In the genomic region with DNA sequence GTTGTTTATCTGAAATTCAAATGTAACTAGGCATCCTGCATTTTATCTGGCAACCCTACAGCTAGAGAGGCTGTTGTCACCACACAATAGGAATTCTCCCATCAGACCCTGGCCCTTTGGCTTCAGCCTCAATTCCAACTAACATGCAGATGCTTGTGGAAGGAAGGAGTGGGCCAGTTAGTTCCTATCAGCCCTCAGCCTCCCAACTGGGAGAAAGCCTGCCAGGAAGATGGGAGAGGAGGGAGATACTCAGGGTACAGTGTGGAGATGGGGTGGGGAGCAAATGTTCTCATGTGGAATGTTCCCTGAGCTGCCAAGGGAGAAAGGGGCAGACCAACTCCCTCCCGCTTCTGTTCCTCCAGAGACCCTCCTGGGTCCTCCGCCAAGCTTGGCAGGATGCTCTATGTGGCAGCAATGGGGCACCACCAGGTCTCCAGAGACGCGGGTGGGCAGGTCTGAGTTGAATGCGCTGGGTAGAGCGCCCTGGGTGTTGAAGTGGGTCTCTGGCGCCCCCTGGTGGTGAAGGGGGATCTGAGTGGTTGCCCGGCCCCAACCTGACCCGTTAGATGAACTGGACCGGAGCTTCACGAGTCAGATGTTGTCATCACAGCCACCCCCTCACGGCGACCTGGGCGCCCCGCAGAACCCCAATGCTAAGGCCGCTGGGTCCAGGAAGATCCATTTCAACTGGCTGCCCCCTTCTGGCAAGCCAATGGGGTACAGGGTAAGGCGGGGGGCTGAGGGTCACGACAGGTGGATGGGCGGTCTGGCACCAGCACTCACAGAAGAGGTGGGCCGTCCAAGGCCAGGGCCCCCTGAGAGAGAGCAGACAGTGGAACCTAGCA, we compare ENCODE assay signal across 8 cellular contexts. TPM values are rescaled to one million over a fixed set of nuclear protein-coding genes. Genes with fewer than 3 reads are reported as not detected.
DNase-seq lines count a peak whose midpoint lies in the region; ATAC-seq and TF ChIP-seq lines count a peak whose summit lies in the region.

No MANE protein-coding gene starts in this region.

- peak; percentile 78 for DNase-seq in KBM-7
- peak in 1 of 2 experiments; percentile 64 for DNase-seq in PC-9
- DNase-seq in activated T-cell treated with anti-CD3 and anti-CD28 coated beads, Interleukin-2, amount 50 U/mL, for 24 hours = peak; percentile 92
- DNase-seq in esophagus squamous epithelium (lab: John Stamatoyannopoulos, UW) = peak; percentile 48
- DNase-seq in natural killer cell treated with Interleukin-12 subunit alpha and Interleukin-12 subunit beta and Interleukin-15 and Interleukin-18, amount 100 ng/mL, for 72 hours (ENCODE audit: low spot score) = peak; percentile 86

- BruUV-seq in PC-9 (replicated peaks; lab: Mats Ljungman, UMichigan) = no TSS peak

- H3K27me3 ChIP-seq in DOHH2 (ENCODE audit: control insufficient read depth, low read length) (no peaks in the 10 kb centered on the region), PC-9 (ENCODE audit: insufficient read depth, low read depth) (no peaks in the 10 kb centered on the region), esophagus squamous epithelium (no peaks in the 10 kb centered on the region)

- H3K36me3 ChIP-seq in DOHH2 (ENCODE audit: control insufficient read depth, low read length) (no peaks in the 10 kb centered on the region), PC-9 (ENCODE audit: low read depth) (peaks cover 8% of the 10 kb centered on the region; the same call in 1 of the 2 replicates), esophagus squamous epithelium (peaks cover 0 to 95% (median 31%) of the 10 kb centered on the region in 3 donors)

- 54 to 80% methylated on average over 1 to 5 of the region's 20 CpGs for WGBS in esophagus squamous epithelium, 2 donors

- TF ChIP-seq POLR2A in esophagus squamous epithelium (IDR thresholded peaks at IDR 0.05) = no peak

- no peaks in the 10 kb centered on the region for H3K9me3 ChIP-seq in DOHH2 (ENCODE audit: control insufficient read depth, insufficient read depth, low read length)
- H3K9me3 ChIP-seq in PC-9 (ENCODE audit: insufficient read depth, low read depth) = no peaks in the 10 kb centered on the region
- H3K9me3 ChIP-seq in esophagus squamous epithelium = no peaks in the 10 kb centered on the region

- H3F3A ChIP-seq in DOHH2 (ENCODE audit: control insufficient read depth, insufficient read depth) = peaks cover 4% of the 10 kb centered on the region
- H3F3A ChIP-seq in PC-9 (ENCODE audit: insufficient read depth, low read depth) = peaks cover 43% of the 10 kb centered on the region

- intact Hi-C loops in PC-9 (cut with micrococcal nuclease; ENCODE audit: unreplicated experiment) (loop anchor here (2.0 kb wide), 1 partner anchor 117 kb away; the partner anchor contains the start of gene SMIM5), esophagus squamous epithelium (cut with DNase I) (loop anchor here (5.0 to 10.0 kb wide), 3 partner anchors 77 to 245 kb away; partner anchors contain the start of gene SMIM5)

- H3K4me3 Mint-ChIP-seq in activated T-cell treated with anti-CD3 and anti-CD28 coated beads, Interleukin-2, amount 50 U/mL, for 24 hours = no peak overlapping the region
- H3K4me3 Mint-ChIP-seq in natural killer cell treated with Interleukin-12 subunit alpha and Interleukin-12 subunit beta and Interleukin-15 and Interleukin-18, amount 100 ng/mL, for 72 hours = peak overlapping the region; percentile 8
- no peak overlapping the region for H3K4me3 Mint-ChIP-seq in stimulated activated memory B cell treated with anti-CD40 and anti-IgM and Interleukin-4, amounts not matched to agents 10 μg/mL and 1 μg/mL and 100 μg/mL, for 72 hours

- H3K4me1 ChIP-seq in DOHH2 (ENCODE audit: control insufficient read depth, low read length) = peaks cover 36% of the 10 kb centered on the region
- 0 out of 2 replicates have a peak, but pooled peaks cover 3% of the 10 kb centered on the region for H3K4me1 ChIP-seq in PC-9 (replicated peaks; ENCODE audit: insufficient read depth)
- H3K4me1 ChIP-seq in esophagus squamous epithelium = peaks cover 5 to 42% (median 6%) of the 10 kb centered on the region in 3 donors

- POLR2A ChIA-PET in PC-9 (lab: Charles Lee; ENCODE audit: unreplicated experiment) = interaction anchor here (0.6 kb wide), 2 partner anchors 35 to 304 kb away, joined by 3 read pairs; partner anchors contain the start of gene UNK

- peaks cover 4% of the 10 kb centered on the region for H3K27me3 Mint-ChIP-seq in activated T-cell treated with anti-CD3 and anti-CD28 coated beads, Interleukin-2, amount 50 U/mL, for 24 hours
- H3K27me3 Mint-ChIP-seq in natural killer cell treated with Interleukin-12 subunit alpha and Interleukin-12 subunit beta and Interleukin-15 and Interleukin-18, amount 100 ng/mL, for 72 hours = peaks cover 0 to 5% of the 10 kb centered on the region in 2 donors
- H3K27me3 Mint-ChIP-seq in stimulated activated memory B cell treated with anti-CD40 and anti-IgM and Interleukin-4, amounts not matched to agents 10 μg/mL and 1 μg/mL and 100 μg/mL, for 72 hours = no peaks in the 10 kb centered on the region

- H3K4me1 Mint-ChIP-seq in activated T-cell treated with anti-CD3 and anti-CD28 coated beads, Interleukin-2, amount 50 U/mL, for 24 hours (ENCODE audit: low read depth) = peaks cover 19% of the 10 kb centered on the region
- peaks cover 10% of the 10 kb centered on the region in 2 donors for H3K4me1 Mint-ChIP-seq in natural killer cell treated with Interleukin-12 subunit alpha and Interleukin-12 subunit beta and Interleukin-15 and Interleukin-18, amount 100 ng/mL, for 72 hours (ENCODE audit: low read depth in 2 of 2)
- H3K4me1 Mint-ChIP-seq in stimulated activated memory B cell treated with anti-CD40 and anti-IgM and Interleukin-4, amounts not matched to agents 10 μg/mL and 1 μg/mL and 100 μg/mL, for 72 hours = peaks cover 25% of the 10 kb centered on the region

- H3K4me3 ChIP-seq in DOHH2 (ENCODE audit: low read length) (no peak overlapping the region), PC-9 (no peak overlapping the region), esophagus squamous epithelium (no peak overlapping the region)

- peak; percentile 80 for ATAC-seq in natural killer cell treated with Interleukin-12 subunit alpha and Interleukin-12 subunit beta and Interleukin-15 and Interleukin-18, amount 100 ng/mL, for 72 hours
- peak; percentile 82 for ATAC-seq in stimulated activated memory B cell treated with anti-CD40 and anti-IgM and Interleukin-4, amounts not matched to agents 10 μg/mL and 1 μg/mL and 100 μg/mL, for 72 hours
- no peak for ATAC-seq in HG03520 (IDR thresholded peaks at IDR 0.05; ENCODE audit: unreplicated experiment)

- no peak overlapping the region for H3K27ac Mint-ChIP-seq in activated T-cell treated with anti-CD3 and anti-CD28 coated beads, Interleukin-2, amount 50 U/mL, for 24 hours
- H3K27ac Mint-ChIP-seq in natural killer cell treated with Interleukin-12 subunit alpha and Interleukin-12 subunit beta and Interleukin-15 and Interleukin-18, amount 100 ng/mL, for 72 hours = no peak overlapping the region
- peak overlapping the region; percentile 68 for H3K27ac Mint-ChIP-seq in stimulated activated memory B cell treated with anti-CD40 and anti-IgM and Interleukin-4, amounts not matched to agents 10 μg/mL and 1 μg/mL and 100 μg/mL, for 72 hours

- H3K4me2 ChIP-seq in DOHH2 (ENCODE audit: low read length) (peak overlapping the region; percentile 37), PC-9 (no peak overlapping the region)

- CTCF ChIA-PET in PC-9 (lab: Charles Lee) = interaction anchor here (0.6 to 1.1 kb wide), 2 partner anchors 66 to 212 kb away, joined by 3 to 5 read pairs; no protein-coding TSS in a partner anchor

- H3K36me3 Mint-ChIP-seq in activated T-cell treated with anti-CD3 and anti-CD28 coated beads, Interleukin-2, amount 50 U/mL, for 24 hours (ENCODE audit: low read depth) = no peaks in the 10 kb centered on the region
- no peaks in the 10 kb centered on the region for H3K36me3 Mint-ChIP-seq in natural killer cell treated with Interleukin-12 subunit alpha and Interleukin-12 subunit beta and Interleukin-15 and Interleukin-18, amount 100 ng/mL, for 72 hours
- H3K36me3 Mint-ChIP-seq in stimulated activated memory B cell treated with anti-CD40 and anti-IgM and Interleukin-4, amounts not matched to agents 10 μg/mL and 1 μg/mL and 100 μg/mL, for 72 hours = no peaks in the 10 kb centered on the region

- H3K9me2 ChIP-seq in DOHH2 (replicated peaks; ENCODE audit: control insufficient read depth, low read length) = no peaks in the 10 kb centered on the region
- no peaks in the 10 kb centered on the region for H3K9me2 ChIP-seq in PC-9 (ENCODE audit: insufficient read depth)

- no peaks in the 10 kb centered on the region for H3K79me2 ChIP-seq in DOHH2 (ENCODE audit: control insufficient read depth, low read length)
- H3K79me2 ChIP-seq in PC-9 (ENCODE audit: low read depth) = no peaks in the 10 kb centered on the region

- H3K27ac ChIP-seq in DOHH2 (ENCODE audit: low read depth, low read length) (no peak overlapping the region), PC-9 (no peak overlapping the region), esophagus squamous epithelium (peak overlapping the region in 3 of 4 donors; percentile 2 to 44 (median 26))

- in situ Hi-C loops in KBM-7 (cut with MboI; ENCODE audit: low pct_unique_long_range_greater_than_20kb, low sequenced_read_pairs) = loop anchor here (10.0 kb wide), 1 partner anchor 125 kb away; no protein-coding TSS in a partner anchor

- H3K9me3 Mint-ChIP-seq in activated T-cell treated with anti-CD3 and anti-CD28 coated beads, Interleukin-2, amount 50 U/mL, for 24 hours = no peaks in the 10 kb centered on the region
- H3K9me3 Mint-ChIP-seq in natural killer cell treated with Interleukin-12 subunit alpha and Interleukin-12 subunit beta and Interleukin-15 and Interleukin-18, amount 100 ng/mL, for 72 hours = no peaks in the 10 kb centered on the region
- no peaks in the 10 kb centered on the region for H3K9me3 Mint-ChIP-seq in stimulated activated memory B cell treated with anti-CD40 and anti-IgM and Interleukin-4, amounts not matched to agents 10 μg/mL and 1 μg/mL and 100 μg/mL, for 72 hours

- H2AFZ ChIP-seq in PC-9 = no peak overlapping the region

- TF ChIP-seq CTCF in DOHH2 (IDR thresholded peaks at IDR 0.05; ENCODE audit: low read depth, low read length, poor library complexity, severe bottlenecking) (peak; percentile 95), PC-9 (conservative IDR thresholded peaks at IDR 0.05) (peak; percentile 92), esophagus squamous epithelium (IDR thresholded peaks at IDR 0.05) (peak; percentile 87 to 95 (median 92))

- H4K20me1 ChIP-seq in DOHH2 (ENCODE audit: control insufficient read depth, insufficient read depth, low read depth, low read length) (no peaks in the 10 kb centered on the region), PC-9 (ENCODE audit: insufficient read depth) (peaks cover 3% of the 10 kb centered on the region; the same call in 1 of the 2 replicates)

RNA-seq across cellular contexts. Expression of gene GALK1, which starts 15.2 kb away (rescaled TPM):
- total RNA-seq in PC-9 (2021) (12.7 and 12.8 TPM in 2 replicates), esophagus squamous epithelium (10 to 100 TPM; 16.4 to 30.9 (median 20.2) TPM)
- total RNA-seq in natural killer cell treated with Interleukin-12 subunit alpha and Interleukin-12 subunit beta and Interleukin-15 and Interleukin-18, amount 100 ng/mL, for 72 hours = 10 to 100 TPM; 13.7 to 31.1 TPM

RNA-seq across cellular contexts. Expression of gene ITGB4, which starts 28.5 kb away (rescaled TPM):
- total RNA-seq in PC-9 (2021) (448 and 461 TPM in 2 replicates), esophagus squamous epithelium (100 to 1,000 TPM in 1 of 4 donors, 10 to 100 TPM in 3; 60.6 to 115 (median 82.3) TPM)
- under 1 TPM in 1 of 2 donors, not detected in 1; 0.90 TPM for total RNA-seq in natural killer cell treated with Interleukin-12 subunit alpha and Interleukin-12 subunit beta and Interleukin-15 and Interleukin-18, amount 100 ng/mL, for 72 hours

RNA-seq across cellular contexts. Expression of gene UNK, which starts 34.8 kb away (rescaled TPM):
- total RNA-seq in PC-9 (2021) (25.3 and 27.8 TPM in 2 replicates), esophagus squamous epithelium (10 to 100 TPM; 14.8 to 27.3 (median 20.4) TPM)
- total RNA-seq in natural killer cell treated with Interleukin-12 subunit alpha and Interleukin-12 subunit beta and Interleukin-15 and Interleukin-18, amount 100 ng/mL, for 72 hours = 10 to 100 TPM; 30.6 to 39.8 TPM

Comparison
In these comparisons a context has a peak if more than half of its experiments do, and no peak if none do; other contexts are left out.
1. H3K27ac ChIP-seq: peak in esophagus squamous epithelium (3 of 4); none in DOHH2 (single experiment) and PC-9 (single experiment).
2. RNA of gene ITGB4, which starts 28.5 kb away (total RNA-seq): 448 to 461 TPM in PC-9 and 60.6 to 115 TPM in esophagus squamous epithelium; 0.90 TPM in natural killer cell treated with Interleukin-12 subunit alpha and Interleukin-12 subunit beta and Interleukin-15 and Interleukin-18, amount 100 ng/mL, for 72 hours; every median in the first group is over 10 times any median in the second.
3. Peak in every context shown above with its lines, with median percentiles within 50 percentile points of each other: CTCF ChIP-seq.